Comparison of ENCODE assay signal across 1 cellular context in the genomic region with DNA sequence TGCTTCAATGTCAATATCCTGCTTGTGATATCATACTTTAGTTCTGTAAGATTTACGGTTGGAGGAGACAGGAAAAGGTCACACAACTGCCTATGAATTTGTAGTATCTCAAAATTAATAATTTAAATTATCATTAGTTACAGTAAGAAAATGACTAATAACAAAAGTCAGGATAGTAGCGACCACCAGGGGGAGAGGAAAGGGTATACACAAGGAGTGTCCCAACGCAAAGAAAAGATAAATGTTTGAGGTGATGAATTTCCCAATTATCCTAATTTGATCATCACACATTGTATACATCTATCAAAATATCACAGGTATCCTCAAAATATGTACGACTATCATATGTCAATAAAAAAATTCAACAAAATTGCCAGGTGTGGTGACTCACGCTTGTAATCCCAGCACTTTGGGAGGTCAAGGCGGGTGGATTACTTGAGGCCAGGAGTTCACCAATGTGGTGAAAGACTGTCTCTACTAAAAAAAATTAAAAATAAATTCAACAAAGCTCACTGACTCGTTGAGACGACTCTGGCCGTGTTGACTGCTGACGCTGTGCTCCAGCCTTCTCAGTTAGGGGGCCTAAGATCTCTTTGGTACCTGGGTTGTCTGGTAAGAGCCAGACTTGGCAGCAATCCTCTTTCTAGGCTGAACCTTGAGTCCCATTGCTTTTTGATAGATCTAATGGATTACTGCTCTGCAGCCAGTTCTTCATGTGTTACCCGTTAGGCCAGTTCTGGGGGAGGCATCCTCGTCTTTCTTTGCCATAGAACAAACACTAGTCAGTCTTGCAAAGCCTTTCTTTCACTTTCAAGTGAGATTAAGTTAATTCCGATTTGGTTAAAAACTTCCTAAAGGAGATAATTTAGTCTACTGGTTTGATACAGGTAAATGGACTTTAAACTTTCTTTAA.
TF ChIP-seq lines count a peak whose summit lies in the region.

No MANE protein-coding gene starts in this region.

TF ChIP-seq in WTC11, 78 proteins besides CTCF, POLR2A, EP300 and RAD21 (continued from another document):
- TF ChIP-seq, protein P1, sequence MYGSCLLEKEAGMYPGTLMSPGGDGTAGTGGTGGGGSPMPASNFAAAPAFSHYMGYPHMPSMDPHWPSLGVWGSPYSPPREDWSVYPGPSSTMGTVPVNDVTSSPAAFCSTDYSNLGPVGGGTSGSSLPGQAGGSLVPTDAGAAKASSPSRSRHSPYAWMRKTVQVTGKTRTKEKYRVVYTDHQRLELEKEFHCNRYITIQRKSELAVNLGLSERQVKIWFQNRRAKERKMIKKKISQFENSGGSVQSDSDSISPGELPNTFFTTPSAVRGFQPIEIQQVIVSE (CRISPR knock-in tag; IDR thresholded peaks at IDR 0.05; ENCODE audit: borderline replicate concordance): no peak
- no peak for TF ChIP-seq KAT7 (CRISPR knock-in tag; IDR thresholded peaks at IDR 0.05; ENCODE audit: borderline replicate concordance)
- no peak for TF ChIP-seq AR (CRISPR knock-in tag; IDR thresholded peaks at IDR 0.05)
- TF ChIP-seq ZNF671 (CRISPR knock-in tag; IDR thresholded peaks at IDR 0.05): no peak
- no peak for TF ChIP-seq GTF2I (CRISPR knock-in tag; conservative IDR thresholded peaks at IDR 0.05)
- TF ChIP-seq, protein P2, sequence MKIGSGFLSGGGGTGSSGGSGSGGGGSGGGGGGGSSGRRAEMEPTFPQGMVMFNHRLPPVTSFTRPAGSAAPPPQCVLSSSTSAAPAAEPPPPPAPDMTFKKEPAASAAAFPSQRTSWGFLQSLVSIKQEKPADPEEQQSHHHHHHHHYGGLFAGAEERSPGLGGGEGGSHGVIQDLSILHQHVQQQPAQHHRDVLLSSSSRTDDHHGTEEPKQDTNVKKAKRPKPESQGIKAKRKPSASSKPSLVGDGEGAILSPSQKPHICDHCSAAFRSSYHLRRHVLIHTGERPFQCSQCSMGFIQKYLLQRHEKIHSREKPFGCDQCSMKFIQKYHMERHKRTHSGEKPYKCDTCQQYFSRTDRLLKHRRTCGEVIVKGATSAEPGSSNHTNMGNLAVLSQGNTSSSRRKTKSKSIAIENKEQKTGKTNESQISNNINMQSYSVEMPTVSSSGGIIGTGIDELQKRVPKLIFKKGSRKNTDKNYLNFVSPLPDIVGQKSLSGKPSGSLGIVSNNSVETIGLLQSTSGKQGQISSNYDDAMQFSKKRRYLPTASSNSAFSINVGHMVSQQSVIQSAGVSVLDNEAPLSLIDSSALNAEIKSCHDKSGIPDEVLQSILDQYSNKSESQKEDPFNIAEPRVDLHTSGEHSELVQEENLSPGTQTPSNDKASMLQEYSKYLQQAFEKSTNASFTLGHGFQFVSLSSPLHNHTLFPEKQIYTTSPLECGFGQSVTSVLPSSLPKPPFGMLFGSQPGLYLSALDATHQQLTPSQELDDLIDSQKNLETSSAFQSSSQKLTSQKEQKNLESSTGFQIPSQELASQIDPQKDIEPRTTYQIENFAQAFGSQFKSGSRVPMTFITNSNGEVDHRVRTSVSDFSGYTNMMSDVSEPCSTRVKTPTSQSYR (CRISPR knock-in tag; IDR thresholded peaks at IDR 0.05): no peak
